Comparison of ENCODE assay signal across 9 cellular contexts in genomic region chr4:147772056-147772455, GRCh38. TPM values are rescaled to one million over a fixed set of nuclear protein-coding genes. Genes with fewer than 3 reads are reported as not detected.
DNase-seq lines count a peak whose midpoint lies in the region; ATAC-seq and TF ChIP-seq lines count a peak whose summit lies in the region.
"Had no signal": no experiment of that assay in that cellular context is flagged by ENCODE, and none has a peak within 500 bp of the region (broad histone marks: within the 10 kb centered on the region; RNA-seq: fewer than 3 reads in every experiment).

No MANE protein-coding gene starts in this region.

- no peak overlapping the region for H2BK15ac ChIP-seq in mesenchymal stem cell (ENCODE audit: low read depth, poor library complexity, severe bottlenecking)

- peak overlapping the region; percentile 92 to 96 for H2BK12ac ChIP-seq in mesenchymal stem cell (ENCODE audit: low read length in 2 of 2)

- peak overlapping the region in 1 of 2 experiments; percentile 78 for H3K4ac ChIP-seq in mesenchymal stem cell (ENCODE audit: low read depth in 1 of 2, low read length in 2 of 2)

- TF ChIP-seq CTCF in coronary artery (IDR thresholded peaks at IDR 0.05), result no peak

- H3K4me2 ChIP-seq in mesenchymal stem cell (ENCODE audit: low read length, poor library complexity, severe bottlenecking), result no peak overlapping the region

- peaks cover 11% of the 10 kb centered on the region for H3K79me1 ChIP-seq in mesenchymal stem cell (replicated peaks; ENCODE audit: low read length, poor library complexity, severe bottlenecking)

- H2BK5ac ChIP-seq in mesenchymal stem cell (ENCODE audit: low read depth, low read length, poor library complexity, severe bottlenecking), result no peak overlapping the region

- H3K4me1 ChIP-seq in mesenchymal stem cell (ENCODE audit: control insufficient read depth, insufficient read depth, low read depth, low read length) (peaks cover 16% of the 10 kb centered on the region), subcutaneous abdominal adipose tissue (ENCODE audit: control insufficient read depth in 5 of 5, insufficient read depth in 5 of 5, low read length in 5 of 5) (peaks cover 0 to 27% (median 20%) of the 10 kb centered on the region in 5 donors)

- no peaks in the 10 kb centered on the region for H3K9me3 ChIP-seq in mesenchymal stem cell (ENCODE audit: control insufficient read depth, low read length)
- no peaks in the 10 kb centered on the region for H3K9me3 ChIP-seq in subcutaneous abdominal adipose tissue (ENCODE audit: control insufficient read depth in 5 of 5, low read length in 5 of 5)

- peak overlapping the region; percentile 97 for H2AK5ac ChIP-seq in mesenchymal stem cell (ENCODE audit: low read length, severe bottlenecking)

- WGBS in mesenchymal stem cell, result 59% methylated on average over 8 of the region's 8 CpGs

- DNase-seq in NCI-H69 (lab: John Stamatoyannopoulos, UW) (peak; percentile 63), coronary artery (ENCODE audit: low spot score) (no peak), mesenchymal stem cell (no peak), A172 (ENCODE audit: low spot score) (no peak), iPS-NIHi7 (ENCODE audit: extremely low spot score) (no peak)
- DNase-seq: activated CD4-positive, alpha-beta memory T cell treated with anti-CD3 and anti-CD28 coated beads for 36 hours; activated gamma-delta T cell treated with Interleukin-2 at 50 U/mL for 16 hours had no signal

- no peak overlapping the region for H3K23ac ChIP-seq in mesenchymal stem cell (ENCODE audit: low read length in 2 of 2)

- peak overlapping the region; percentile 87 for H4K91ac ChIP-seq in mesenchymal stem cell (ENCODE audit: low read length)

- peak overlapping the region; percentile 7 for H4K8ac ChIP-seq in mesenchymal stem cell (ENCODE audit: low read length)

- H3K18ac ChIP-seq in mesenchymal stem cell (ENCODE audit: low read depth in 1 of 2, low read length in 2 of 2), result peak overlapping the region; percentile 84 to 93

- peak overlapping the region in 1 of 2 experiments; percentile 63 for H3K14ac ChIP-seq in mesenchymal stem cell (ENCODE audit: low read length in 2 of 2)

- H3K9ac ChIP-seq in mesenchymal stem cell (ENCODE audit: low read length), result peak overlapping the region; percentile 76
- peak overlapping the region in 1 of 5 donors; percentile 21 for H3K9ac ChIP-seq in subcutaneous abdominal adipose tissue (ENCODE audit: low read length in 5 of 5)

- H3K27ac ChIP-seq in coronary artery, result peak overlapping the region; percentile 44 to 65
- peak overlapping the region; percentile 95 for H3K27ac ChIP-seq in mesenchymal stem cell (ENCODE audit: low read length, poor library complexity, severe bottlenecking)
- peak overlapping the region; percentile 71 for H3K27ac ChIP-seq in subcutaneous abdominal adipose tissue (ENCODE audit: low read depth, low read length)

- H2BK120ac ChIP-seq in mesenchymal stem cell (ENCODE audit: low read depth, low read length), result no peak overlapping the region

- no peak overlapping the region for H2AFZ ChIP-seq in mesenchymal stem cell (ENCODE audit: low read depth, low read length)

- H3K36me3 ChIP-seq in mesenchymal stem cell (ENCODE audit: control insufficient read depth in 1 of 2, insufficient read depth in 2 of 2, low read depth in 1 of 2, low read length in 2 of 2), result peaks cover 0 to 7% of the 10 kb centered on the region in 2 experiments
- H3K36me3 ChIP-seq in subcutaneous abdominal adipose tissue (ENCODE audit: control insufficient read depth in 5 of 5, insufficient read depth in 5 of 5, low read length in 5 of 5), result no peaks in the 10 kb centered on the region

- no peak for ATAC-seq in GM18519 (IDR thresholded peaks at IDR 0.05; ENCODE audit: low FRiP score, unreplicated experiment)

- H3K4me3 ChIP-seq in coronary artery (peak overlapping the region; percentile 3), mesenchymal stem cell (ENCODE audit: insufficient read depth in 1 of 2, low read depth in 1 of 2, low read length in 2 of 2) (peak overlapping the region in 1 of 2 experiments; percentile 44), subcutaneous abdominal adipose tissue (ENCODE audit: low read depth in 1 of 5, low read length in 5 of 5) (no peak overlapping the region)

- H3K27me3 ChIP-seq in mesenchymal stem cell (ENCODE audit: control insufficient read depth in 1 of 2, insufficient read depth in 1 of 2, low read length in 2 of 2) (no peaks in the 10 kb centered on the region), subcutaneous abdominal adipose tissue (ENCODE audit: control insufficient read depth in 5 of 5, insufficient read depth in 4 of 5, low read length in 5 of 5) (no peaks in the 10 kb centered on the region)

RNA-seq across cellular contexts. Expression of gene ARHGAP10, which starts 40.2 kb away (rescaled TPM):
- polyA plus RNA-seq in mesenchymal stem cell (2013, experiment 1 of 2), result 24.9 TPM
- 24.0 TPM for polyA plus RNA-seq in mesenchymal stem cell (2013, experiment 2 of 2)
- 9.1 and 10.3 TPM in 2 replicates for total RNA-seq in A172 (2014; rRNA removed; shearing (Covaris generic))
